In genomic region chr7:40092152-40092551, GRCh38 we compare ENCODE assay signal across 30 cellular contexts. TPM values are rescaled to one million over a fixed set of nuclear protein-coding genes. Genes with fewer than 3 reads are reported as not detected.
"Had no signal": no experiment of that assay in that cellular context is flagged by ENCODE, and none has a peak within 500 bp of the region (broad histone marks: within the 10 kb centered on the region; RNA-seq: fewer than 3 reads in every experiment).

No MANE protein-coding gene starts in this region.

- H3K9me3 ChIP-seq: ascending aorta, SJCRH30, SK-N-SH had no signal

- H3K27ac ChIP-seq: ascending aorta, KMS-11, SJCRH30 had no signal

- DNase-seq: activated CD4-positive, alpha-beta T cell treated with anti-CD3 and anti-CD28 coated beads for 36 hours; activated CD4-positive, alpha-beta T cell treated with anti-CD3 and anti-CD28 coated beads, Interleukin-2, amount 10 ng/mL, durations not matched to agents 7 days and 5 days; activated CD4-positive, alpha-beta T cell treated with anti-CD3 and anti-CD28 coated beads, Interleukin-2, amount 50 U/mL, for 48 hours; activated CD8-positive, alpha-beta T cell treated with anti-CD3 and anti-CD28 coated beads, Interleukin-2, amount 10 ng/mL, durations not matched to agents 7 days and 5 days; activated gamma-delta T cell; activated naive CD4-positive, alpha-beta T cell treated with Interleukin-2 at 50 U/mL for 16 hours; activated naive CD8-positive, alpha-beta T cell treated with anti-CD3 and anti-CD28 coated beads, Interleukin-2, amount 10 ng/mL, durations not matched to agents 7 days and 5 days; activated T-cell treated with anti-CD3 and anti-CD28 coated beads, Interleukin-2, amount 50 U/mL, for 24 hours; amygdala; MM.1S; MV-4-11; NCI-H1092; NCI-H1436 treated with DMSO at 0.1 percent for 48 hours; NCI-H1694 treated with DMSO at 0.1 percent for 48 hours; NCI-H2029 treated with DMSO at 0.1 percent for 48 hours; NCI-H2107; NCI-H226; NCI-H524 treated with DMSO at 0.1 percent for 48 hours; SHP77; SJCRH30; SK-N-SH had no signal

- H3K27me3 ChIP-seq: ascending aorta, SJCRH30 had no signal

- H3K4me2 ChIP-seq: KMS-11, SK-N-SH had no signal

- ATAC-seq: activated CD4-positive, alpha-beta T cell treated with anti-CD3 and anti-CD28 coated beads for 36 hours; activated CD4-positive, CD25-positive, alpha-beta regulatory T cell treated with anti-CD3 and anti-CD28 coated beads, Interleukin-2, amount 50 U/mL, for 24 hours; activated CD8-positive, alpha-beta T cell treated with anti-CD3 and anti-CD28 coated beads, Interleukin-2, amount 10 ng/mL, durations not matched to agents 7 days and 5 days; Panc1 had no signal

- H3K4me3 ChIP-seq: ascending aorta, SJCRH30 had no signal

- H3K4me3 Mint-ChIP-seq: activated CD4-positive, alpha-beta T cell treated with anti-CD3 and anti-CD28 coated beads for 36 hours; activated CD4-positive, alpha-beta T cell treated with anti-CD3 and anti-CD28 coated beads, Interleukin-2, amount 10 ng/mL, durations not matched to agents 7 days and 5 days; activated CD8-positive, alpha-beta T cell treated with anti-CD3 and anti-CD28 coated beads, Interleukin-2, amount 10 ng/mL, durations not matched to agents 7 days and 5 days; activated naive CD4-positive, alpha-beta T cell treated with anti-CD3 and anti-CD28 coated beads, Interleukin-2, amount 50 U/mL, for 24 hours; activated naive CD8-positive, alpha-beta T cell treated with anti-CD3 and anti-CD28 coated beads, Interleukin-2, amount 10 ng/mL, durations not matched to agents 7 days and 5 days; activated T-cell treated with anti-CD3 and anti-CD28 coated beads, Interleukin-2, amount 50 U/mL, for 24 hours; T-helper 1 cell treated with Interleukin-12 subunit alpha and Interleukin-12 subunit beta and Interleukin-4 antibody, amounts not matched to agents 30 μg/mL and 1 μg/mL, for 36 hours; T-helper 2 cell treated with Interferon-gamma antibody and Interleukin-4, amounts not matched to agents 5 μg/mL and 100 μg/mL, for 36 hours had no signal

- H3K4me1 ChIP-seq: ascending aorta, SJCRH30 had no signal

- H3K27me3 Mint-ChIP-seq: activated CD4-positive, alpha-beta T cell treated with anti-CD3 and anti-CD28 coated beads for 36 hours; activated CD4-positive, alpha-beta T cell treated with anti-CD3 and anti-CD28 coated beads, Interleukin-2, amount 10 ng/mL, durations not matched to agents 7 days and 5 days; activated naive CD4-positive, alpha-beta T cell treated with anti-CD3 and anti-CD28 coated beads, Interleukin-2, amount 50 U/mL, for 24 hours; activated naive CD8-positive, alpha-beta T cell treated with anti-CD3 and anti-CD28 coated beads, Interleukin-2, amount 10 ng/mL, durations not matched to agents 7 days and 5 days; activated T-cell treated with anti-CD3 and anti-CD28 coated beads, Interleukin-2, amount 50 U/mL, for 24 hours had no signal

- H3K9ac ChIP-seq: KMS-11, SK-N-SH had no signal

- FAIRE-seq: TTC549 had no signal

- H3K4me1 Mint-ChIP-seq: activated CD4-positive, alpha-beta T cell treated with anti-CD3 and anti-CD28 coated beads, Interleukin-2, amount 10 ng/mL, durations not matched to agents 7 days and 5 days; activated naive CD8-positive, alpha-beta T cell treated with anti-CD3 and anti-CD28 coated beads, Interleukin-2, amount 10 ng/mL, durations not matched to agents 7 days and 5 days had no signal

- H3K27ac Mint-ChIP-seq: activated CD4-positive, alpha-beta T cell treated with anti-CD3 and anti-CD28 coated beads, Interleukin-2, amount 10 ng/mL, durations not matched to agents 7 days and 5 days; activated CD8-positive, alpha-beta T cell treated with anti-CD3 and anti-CD28 coated beads, Interleukin-2, amount 10 ng/mL, durations not matched to agents 7 days and 5 days; activated naive CD8-positive, alpha-beta T cell treated with anti-CD3 and anti-CD28 coated beads, Interleukin-2, amount 10 ng/mL, durations not matched to agents 7 days and 5 days; activated T-helper 2 cell treated with anti-CD3 and anti-CD28 coated beads, Interferon-gamma antibody, Interleukin-2, Interleukin-4, amounts not matched to agents 10 μg/mL and 5 μg/mL and 100 μg/mL, durations not matched to agents 14 hours and 24 hours and 36 hours; T-helper 1 cell treated with Interleukin-12 subunit alpha and Interleukin-12 subunit beta and Interleukin-4 antibody, amounts not matched to agents 30 μg/mL and 1 μg/mL, for 36 hours; T-helper 2 cell treated with Interferon-gamma antibody and Interleukin-4, amounts not matched to agents 5 μg/mL and 100 μg/mL, for 36 hours had no signal

- H3K9me3 Mint-ChIP-seq: activated CD4-positive, alpha-beta T cell treated with anti-CD3 and anti-CD28 coated beads, Interleukin-2, amount 10 ng/mL, durations not matched to agents 7 days and 5 days; activated naive CD4-positive, alpha-beta T cell treated with anti-CD3 and anti-CD28 coated beads, Interleukin-2, amount 50 U/mL, for 24 hours; activated naive CD8-positive, alpha-beta T cell treated with anti-CD3 and anti-CD28 coated beads, Interleukin-2, amount 10 ng/mL, durations not matched to agents 7 days and 5 days; activated T-cell treated with anti-CD3 and anti-CD28 coated beads, Interleukin-2, amount 50 U/mL, for 24 hours; activated T-helper 2 cell treated with anti-CD3 and anti-CD28 coated beads, Interferon-gamma antibody, Interleukin-2, Interleukin-4, amounts not matched to agents 10 μg/mL and 5 μg/mL and 100 μg/mL, durations not matched to agents 14 hours and 24 hours and 36 hours; T-helper 1 cell treated with Interleukin-12 subunit alpha and Interleukin-12 subunit beta and Interleukin-4 antibody, amounts not matched to agents 30 μg/mL and 1 μg/mL, for 36 hours; T-helper 2 cell treated with Interferon-gamma antibody and Interleukin-4, amounts not matched to agents 5 μg/mL and 100 μg/mL, for 36 hours had no signal

RNA-seq across cellular contexts. Expression of gene SUGCT, which starts 42.7 kb away (rescaled TPM):
- total RNA-seq: activated CD4-positive, alpha-beta T cell treated with anti-CD3 and anti-CD28 coated beads, Interleukin-2, amount 10 ng/mL, durations not matched to agents 7 days and 5 days had no signal
